3 cellular contexts compared by ENCODE assay signal in genomic region chr11:29606596-29606995, GRCh38.
"Had no signal": no experiment of that assay in that cellular context is flagged by ENCODE, and none has a peak within 500 bp of the region (broad histone marks: within the 10 kb centered on the region; RNA-seq: fewer than 3 reads in every experiment).

No MANE protein-coding gene starts in this region.

- ATAC-seq: GM12878 had no signal

- H3K4me3 ChIP-seq: GM12878 had no signal

- DNase-seq: GDM1, GF-D8 had no signal
